Comparison of ENCODE assay signal across 8 cellular contexts in the genomic region with DNA sequence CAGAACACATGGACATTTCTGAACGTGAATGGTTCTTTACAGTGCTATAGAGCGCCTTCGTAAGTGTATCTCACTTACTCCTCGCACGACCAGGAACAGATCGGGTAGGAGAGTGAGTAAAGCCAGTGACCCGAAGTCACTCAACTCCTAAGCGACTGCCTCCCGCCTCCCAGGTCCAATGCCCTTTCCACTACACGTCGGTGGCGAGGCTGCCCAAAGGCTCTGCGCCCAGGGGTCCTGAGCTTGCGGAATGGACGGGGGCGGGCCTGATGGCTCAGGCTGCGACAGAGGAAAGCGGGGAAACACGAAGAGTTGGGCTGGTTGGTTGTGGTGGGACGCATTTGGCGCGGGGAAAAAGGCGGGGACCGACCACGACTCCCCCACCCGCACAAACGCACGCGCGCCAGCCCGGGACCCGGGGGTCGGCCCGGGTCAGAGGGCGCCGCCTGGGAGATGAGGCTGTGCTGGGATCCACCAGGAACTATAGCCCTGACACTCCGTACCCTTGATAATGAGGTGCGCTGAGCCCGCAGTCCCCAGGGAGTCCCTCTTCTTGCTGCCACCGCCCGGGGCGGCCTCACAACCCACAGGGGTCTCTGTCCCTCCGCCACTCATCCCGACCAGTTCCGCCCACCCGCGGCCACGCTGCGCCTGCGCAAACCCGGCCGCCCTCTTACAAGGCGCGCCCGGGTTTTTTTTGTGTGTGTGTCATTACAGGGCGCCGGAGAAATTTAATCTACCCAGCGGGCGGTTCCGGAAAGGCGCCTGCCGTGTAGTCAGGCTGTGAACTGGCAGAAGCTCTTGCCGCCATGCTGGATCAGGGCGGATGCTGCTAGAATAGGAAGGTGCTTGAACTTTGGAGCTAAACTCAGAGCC. TPM values are rescaled to one million over a fixed set of nuclear protein-coding genes. Genes with fewer than 3 reads are reported as not detected.
DNase-seq lines count a peak whose midpoint lies in the region; ATAC-seq and TF ChIP-seq lines count a peak whose summit lies in the region.

TSS of gene BLOC1S5 (minus strand) at position 628 of the 876 bp plus-strand sequence. CDS start at position 615, 13 bp downstream.

- H3K27me3 ChIP-seq in BE2C (no peaks in the 10 kb centered on the region), colonic mucosa (no peaks in the 10 kb centered on the region), layer of hippocampus (ENCODE audit: control insufficient read depth, insufficient read depth, low read length) (no peaks in the 10 kb centered on the region)

- H3K4me1 ChIP-seq in BE2C (no peaks in the 10 kb centered on the region), colonic mucosa (peaks cover 4% of the 10 kb centered on the region)

- DNase-seq in BE2C (peak; percentile 97), GM19240 (ENCODE audit: insufficient read length, low spot score) (peak; percentile 43), NCI-H526 (lab: John Stamatoyannopoulos, UW) (peak; percentile 96 to 98), colonic mucosa (peak; percentile 98)
- DNase-seq in activated CD4-positive, alpha-beta T cell treated with anti-CD3 and anti-CD28 coated beads for 48 hours, result peak; percentile 99
- peak; percentile 97 to 98 for DNase-seq in stimulated activated CD4-positive, alpha-beta T cell treated with anti-CD3 and anti-CD28 coated beads, Interleukin-1b, Interleukin-23, amount 100 ng/mL, for 4 hours (ENCODE audit: low read depth in 2 of 2)

- TF ChIP-seq CTCF in BE2C (IDR thresholded peaks at IDR 0.05; ENCODE audit: low read depth, low read length) (0 out of 2 replicates have a peak, but pooled peaks have one; percentile 13), colonic mucosa (IDR thresholded peaks at IDR 0.05) (no peak)

- H3K36me3 ChIP-seq in BE2C, result peaks cover 3% of the 10 kb centered on the region; the same call in 1 of the 2 replicates
- no peaks in the 10 kb centered on the region for H3K36me3 ChIP-seq in colonic mucosa

- peak; percentile 84 for ATAC-seq in HG03460 (IDR thresholded peaks at IDR 0.05; ENCODE audit: unreplicated experiment)

- peak within 1 kb of the TSS; percentile 86 for H3K4me3 ChIP-seq in BE2C (ENCODE audit: low read depth, low read length)
- H3K4me3 ChIP-seq in colonic mucosa, result peak within 1 kb of the TSS; percentile 83

- H3K27ac ChIP-seq in colonic mucosa (peak within 1 kb of the TSS; percentile 85), layer of hippocampus (ENCODE audit: low read depth, low read length) (peak within 1 kb of the TSS; percentile 79)

- peak within 1 kb of the TSS; percentile 86 to 93 for H3K9ac ChIP-seq in colonic mucosa (ENCODE audit: low read depth in 2 of 2, low read length in 2 of 2)

- no peaks in the 10 kb centered on the region for H3K9me3 ChIP-seq in BE2C
- H3K9me3 ChIP-seq in colonic mucosa, result no peaks in the 10 kb centered on the region

- intact Hi-C loops in colonic mucosa (cut with DNase I), result loop anchor here (10.0 kb wide), 1 partner anchor 159 kb away; no protein-coding TSS in a partner anchor

RNA-seq across cellular contexts. Expression of gene BLOC1S5, which starts in this region (rescaled TPM):
- polyA plus RNA-seq in BE2C (2012; ENCODE audit: insufficient read depth, insufficient read length, low read depth), result 7.7 TPM
- total RNA-seq in colonic mucosa, result 10 to 100 TPM; 10.3 to 14.1 TPM

Comparison
In these comparisons a context has a peak if more than half of its experiments do, and no peak if none do; other contexts are left out.
1. Peak in every context shown above with its lines: DNase-seq, ATAC-seq, H3K4me3 ChIP-seq and H3K27ac ChIP-seq.
2. DNase-seq: peak in every context shown above with its lines; median percentile 99 in activated CD4-positive, alpha-beta T cell treated with anti-CD3 and anti-CD28 coated beads for 48 hours; 98 in colonic mucosa; 98 in stimulated activated CD4-positive, alpha-beta T cell treated with anti-CD3 and anti-CD28 coated beads, Interleukin-1b, Interleukin-23, amount 100 ng/mL, for 4 hours; 97 in BE2C; 97 in NCI-H526; 43 in GM19240.